In genomic region chr3:64650710-64651109, GRCh38 we compare ENCODE assay signal across 1 cellular context.
TF ChIP-seq lines count a peak whose summit lies in the region.

No MANE protein-coding gene starts in this region.

TF ChIP-seq in HepG2, 621 proteins besides CTCF, POLR2A, EP300 and RAD21 (continued from another document):
- TF ChIP-seq FOXP4 (CRISPR knock-in tag; IDR thresholded peaks at IDR 0.05) (no peak), ZNF350 (CRISPR knock-in tag; IDR thresholded peaks at IDR 0.05; ENCODE audit: borderline replicate concordance, low read depth) (no peak), PAX8 (CRISPR knock-in tag; IDR thresholded peaks at IDR 0.05; ENCODE audit: borderline replicate concordance) (no peak), ZNF460 (CRISPR knock-in tag; IDR thresholded peaks at IDR 0.05; ENCODE audit: borderline replicate concordance) (no peak), ZNF317 (CRISPR knock-in tag; IDR thresholded peaks at IDR 0.05) (no peak), ZGPAT (CRISPR knock-in tag; IDR thresholded peaks at IDR 0.05) (no peak), TP53 (CRISPR knock-in tag; conservative IDR thresholded peaks at IDR 0.05) (no peak)
